Comparison of ENCODE assay signal across 8 cellular contexts in genomic region chr20:5168582-5169396, GRCh38.
DNase-seq lines count a peak whose midpoint lies in the region; ATAC-seq lines count a peak whose summit lies in the region.

No MANE protein-coding gene starts in this region.

- peak overlapping the region; percentile 24 for H3K27ac Mint-ChIP-seq in activated naive CD8-positive, alpha-beta T cell treated with anti-CD3 and anti-CD28 coated beads, Interleukin-2, amount 50 U/mL, for 24 hours

- H3K36me3 Mint-ChIP-seq in activated naive CD8-positive, alpha-beta T cell treated with anti-CD3 and anti-CD28 coated beads, Interleukin-2, amount 50 U/mL, for 24 hours (ENCODE audit: low read depth): peaks cover 2% of the 10 kb centered on the region

- no peaks in the 10 kb centered on the region for H3K9me3 Mint-ChIP-seq in activated naive CD8-positive, alpha-beta T cell treated with anti-CD3 and anti-CD28 coated beads, Interleukin-2, amount 50 U/mL, for 24 hours

- intact Hi-C loops in posterior cingulate gyrus (cut with DNase I): no loop called here

- no peaks in the 10 kb centered on the region for H3K27me3 Mint-ChIP-seq in activated naive CD8-positive, alpha-beta T cell treated with anti-CD3 and anti-CD28 coated beads, Interleukin-2, amount 50 U/mL, for 24 hours

- H3K4me3 Mint-ChIP-seq in activated naive CD8-positive, alpha-beta T cell treated with anti-CD3 and anti-CD28 coated beads, Interleukin-2, amount 50 U/mL, for 24 hours: no peak overlapping the region

- peak; percentile 88 for DNase-seq in DMS79 treated with DMSO at 0.1 percent for 48 hours (lab: John Stamatoyannopoulos, UW)
- DNase-seq in NCI-H1092 (lab: John Stamatoyannopoulos, UW): peak; percentile 65
- no peak for DNase-seq in activated naive CD8-positive, alpha-beta T cell treated with anti-CD3 and anti-CD28 coated beads, Interleukin-2, amount 50 U/mL, for 24 hours
- DNase-seq in kidney tubule cell (ENCODE audit: low spot score): peak; percentile 48
- no peak for DNase-seq in posterior cingulate gyrus
- DNase-seq in stimulated activated CD4-positive, alpha-beta T cell treated with anti-CD3 and anti-CD28 coated beads, Interleukin-2, amount 100 ng/mL, for 48 hours: no peak

- H3K4me1 Mint-ChIP-seq in activated naive CD8-positive, alpha-beta T cell treated with anti-CD3 and anti-CD28 coated beads, Interleukin-2, amount 50 U/mL, for 24 hours: peaks cover 63% of the 10 kb centered on the region

- ATAC-seq in activated naive CD8-positive, alpha-beta T cell treated with anti-CD3 and anti-CD28 coated beads, Interleukin-2, amount 50 U/mL, for 24 hours: no peak
- ATAC-seq in HG03108 (IDR thresholded peaks at IDR 0.05; ENCODE audit: unreplicated experiment) (no peak), GM19324 (IDR thresholded peaks at IDR 0.05; ENCODE audit: low FRiP score, unreplicated experiment) (no peak)

Comparison
In these comparisons a context has a peak if more than half of its experiments do, and no peak if none do; other contexts are left out.
1. DNase-seq: peak in DMS79 treated with DMSO at 0.1 percent for 48 hours (single experiment), NCI-H1092 (single experiment) and kidney tubule cell (single experiment); none in activated naive CD8-positive, alpha-beta T cell treated with anti-CD3 and anti-CD28 coated beads, Interleukin-2, amount 50 U/mL, for 24 hours (single experiment), posterior cingulate gyrus (0 of 10) and stimulated activated CD4-positive, alpha-beta T cell treated with anti-CD3 and anti-CD28 coated beads, Interleukin-2, amount 100 ng/mL, for 48 hours (0 of 2).